12 cellular contexts compared by ENCODE assay signal in the genomic region with DNA sequence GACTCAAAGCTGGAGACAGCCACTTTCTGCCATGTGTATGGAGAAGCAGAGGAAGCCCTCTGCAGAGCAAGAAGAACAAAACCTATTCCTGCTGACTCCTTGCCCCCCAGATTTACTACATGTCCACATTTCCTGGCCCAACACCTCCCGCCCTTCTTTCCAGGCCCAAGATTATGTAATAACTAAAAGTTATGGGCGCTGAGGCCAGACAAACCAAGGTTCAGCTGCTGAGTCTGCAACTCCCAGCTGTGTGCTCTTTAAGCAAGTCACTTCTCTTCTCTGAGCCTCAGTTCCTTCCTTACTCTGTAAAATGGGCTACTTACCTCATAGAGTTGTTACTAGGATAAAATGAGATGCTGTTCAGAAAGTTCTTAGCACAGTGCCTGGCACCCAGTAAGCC.
"Had no signal": no experiment of that assay in that cellular context is flagged by ENCODE, and none has a peak within 500 bp of the region (broad histone marks: within the 10 kb centered on the region; RNA-seq: fewer than 3 reads in every experiment).

No MANE protein-coding gene starts in this region.

- H3K36me3 ChIP-seq: colonic mucosa, heart right ventricle, stomach, thyroid gland had no signal

- H3K4me3 Mint-ChIP-seq: activated CD4-positive, alpha-beta memory T cell treated with anti-CD3 and anti-CD28 coated beads, Interleukin-2, amount 10 ng/mL, durations not matched to agents 7 days and 5 days; activated T-helper 1 cell treated with anti-CD3 and anti-CD28 coated beads, Interleukin-12 subunit alpha, Interleukin-12 subunit beta, Interleukin-2, Interleukin-4 antibody, amounts not matched to agents 30 ng/mL and 10 ng/mL and 1 ng/mL, durations not matched to agents 14 hours and 24 hours and 36 hours; nephron progenitor cell had no signal

- H3K9me3 Mint-ChIP-seq: activated CD4-positive, alpha-beta memory T cell treated with anti-CD3 and anti-CD28 coated beads, Interleukin-2, amount 10 ng/mL, durations not matched to agents 7 days and 5 days; activated T-helper 1 cell treated with anti-CD3 and anti-CD28 coated beads, Interleukin-12 subunit alpha, Interleukin-12 subunit beta, Interleukin-2, Interleukin-4 antibody, amounts not matched to agents 30 ng/mL and 10 ng/mL and 1 ng/mL, durations not matched to agents 14 hours and 24 hours and 36 hours; nephron progenitor cell had no signal

- H3K4me3 ChIP-seq: colonic mucosa, heart right ventricle, stomach, thyroid gland had no signal

- H3K27ac ChIP-seq: colonic mucosa, stomach, thyroid gland had no signal

- H3K27me3 Mint-ChIP-seq: activated CD4-positive, alpha-beta memory T cell treated with anti-CD3 and anti-CD28 coated beads, Interleukin-2, amount 10 ng/mL, durations not matched to agents 7 days and 5 days had no signal

- H3K9me3 ChIP-seq: colonic mucosa, heart right ventricle, stomach, thyroid gland had no signal

- H3K27me3 ChIP-seq: colonic mucosa, heart right ventricle, stomach, thyroid gland had no signal

- DNase-seq: activated CD4-positive, alpha-beta memory T cell treated with anti-CD3 and anti-CD28 coated beads, Interleukin-2, amount 10 ng/mL, durations not matched to agents 7 days and 5 days; activated CD4-positive, alpha-beta T cell treated with anti-CD3 and anti-CD28 coated beads for 1 hour; activated naive CD4-positive, alpha-beta T cell treated with Interleukin-2 at 50 U/mL for 16 hours; colonic mucosa; effector CD4-positive, alpha-beta T cell; heart right ventricle; nephron progenitor cell; stimulated activated CD4-positive, alpha-beta T cell treated with anti-CD3 and anti-CD28 coated beads, Interleukin-4, amount 100 ng/mL, for 1 hour; stimulated activated CD8-positive, alpha-beta memory T cell treated with anti-CD3 and anti-CD28 coated beads, Interleukin-4, amount 100 ng/mL, for 48 hours; stomach; thyroid gland had no signal

- H3K27ac Mint-ChIP-seq: nephron progenitor cell had no signal

- ATAC-seq: heart right ventricle had no signal
